In the genomic region with DNA sequence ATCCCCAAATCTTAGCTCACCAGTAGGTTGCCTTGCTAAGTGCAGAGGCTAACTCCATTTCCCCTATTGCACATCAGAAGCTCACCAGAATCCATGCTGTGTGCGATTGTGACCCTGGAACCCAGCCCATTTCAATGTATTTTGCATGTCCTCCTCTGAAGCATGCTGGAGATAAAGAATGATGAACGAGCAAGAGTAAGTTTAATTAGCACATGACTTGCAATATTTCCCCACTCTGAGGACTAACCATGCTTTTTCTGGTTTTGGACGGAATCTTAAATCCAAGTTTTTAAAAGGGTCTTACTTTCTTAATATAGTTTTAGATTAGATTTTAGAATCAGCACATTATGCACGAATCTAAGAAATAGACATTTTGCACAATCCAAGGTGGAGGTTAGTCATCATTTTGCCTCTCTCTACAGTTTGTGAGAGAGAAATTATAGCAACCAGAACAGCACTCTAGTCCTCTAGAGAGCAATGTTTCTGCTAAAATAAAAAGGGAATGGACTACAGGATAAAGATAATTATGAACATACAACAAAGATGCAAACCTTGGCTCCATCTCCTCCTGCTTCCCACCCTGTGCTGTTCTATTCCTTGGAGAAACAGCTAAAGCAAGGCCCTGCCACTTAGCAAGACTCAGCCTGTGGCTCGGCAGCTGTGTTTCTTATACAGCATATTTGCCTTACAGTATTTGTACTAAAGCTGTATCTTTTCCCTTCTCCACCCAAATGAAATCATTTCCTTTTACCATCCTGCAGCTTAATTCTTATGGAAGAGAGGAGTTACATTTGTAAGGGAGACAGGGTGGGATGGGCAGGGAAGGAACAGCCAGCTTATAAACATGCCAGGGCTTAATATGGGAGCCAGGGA, we compare ENCODE assay signal across 26 cellular contexts. TPM values are rescaled to one million over a fixed set of nuclear protein-coding genes. Genes with fewer than 3 reads are reported as not detected.
DNase-seq lines count a peak whose midpoint lies in the region; ATAC-seq, FAIRE-seq and TF ChIP-seq lines count a peak whose summit lies in the region.
"Had no signal": no experiment of that assay in that cellular context is flagged by ENCODE, and none has a peak within 500 bp of the region (broad histone marks: within the 10 kb centered on the region; RNA-seq: fewer than 3 reads in every experiment).

No MANE protein-coding gene starts in this region.

- H3K9me3 ChIP-seq in gastroesophageal sphincter (no peaks in the 10 kb centered on the region), neuronal stem cell (replicated peaks in 1 of 2; ENCODE audit: control insufficient read depth in 2 of 2, insufficient read depth in 1 of 2, low read depth in 1 of 2, low read length in 2 of 2) (no peaks in the 10 kb centered on the region), pancreas (no peaks in the 10 kb centered on the region)
- H3K9me3 ChIP-seq: A549, ovary, stomach had no signal

- peaks cover 0 to 6% (median 0%) of the 10 kb centered on the region in 5 experiments for H3K9me3 Mint-ChIP-seq in brain
- H3K9me3 Mint-ChIP-seq: activated naive CD4-positive, alpha-beta T cell treated with anti-CD3 and anti-CD28 coated beads, Interleukin-2, amount 50 U/mL, for 24 hours had no signal

- TF ChIP-seq CTCF in brain (conservative IDR thresholded peaks at IDR 0.05): no peak
- no peak for TF ChIP-seq CTCF in gastroesophageal sphincter (IDR thresholded peaks at IDR 0.05)
- TF ChIP-seq CTCF in pancreas (IDR thresholded peaks at IDR 0.05): no peak

- no peaks in the 10 kb centered on the region for H3K79me2 ChIP-seq in ACC112 (ENCODE audit: control insufficient read depth, insufficient read depth, low read length, unreplicated experiment)

- no peak overlapping the region for H2BK12ac ChIP-seq in neuronal stem cell (ENCODE audit: low read length)

- no peaks in the 10 kb centered on the region for H3K27me3 Mint-ChIP-seq in brain

- no peak overlapping the region for H2BK15ac ChIP-seq in neuronal stem cell (ENCODE audit: low read length)

- H3K36me3 ChIP-seq in ACC112 (ENCODE audit: insufficient read depth, low read length) (no peaks in the 10 kb centered on the region), gastroesophageal sphincter (no peaks in the 10 kb centered on the region), neuronal stem cell (replicated peaks in 1 of 2; ENCODE audit: control insufficient read depth in 2 of 2, insufficient read depth in 2 of 2, low read length in 2 of 2) (no peaks in the 10 kb centered on the region), pancreas (no peaks in the 10 kb centered on the region)
- H3K36me3 ChIP-seq: ovary, stomach had no signal

- H3K27ac ChIP-seq in ACC112 (ENCODE audit: low read depth, low read length) (no peak overlapping the region), gastroesophageal sphincter (peak overlapping the region; percentile 6 to 76 (median 71)), neuronal stem cell (replicated peaks; ENCODE audit: low read length) (no peak overlapping the region), pancreas (no peak overlapping the region)
- H3K27ac ChIP-seq: A549, C4-2B, ovary had no signal

- ATAC-seq in gastroesophageal sphincter (peak; percentile 34), pancreas (no peak)
- ATAC-seq: A549; activated CD4-positive, CD25-positive, alpha-beta regulatory T cell treated with anti-CD3 and anti-CD28 coated beads, Interleukin-2, amount 50 U/mL, for 24 hours had no signal

- DNase-seq in neuronal stem cell (ENCODE audit: low spot score): no peak
- DNase-seq in EL: no peak
- no peak for DNase-seq in pancreas
- no peak for DNase-seq in RPMI8226
- DNase-seq in head of caudate nucleus: no peak
- DNase-seq: activated CD8-positive, alpha-beta memory T cell treated with anti-CD3 and anti-CD28 coated beads for 24 hours; activated T-cell treated with anti-CD3 and anti-CD28 coated beads, Interleukin-2, amount 50 U/mL, for 48 hours; HCEC 1CT; MM.1S; NCI-H187; ovary; small intestine; stimulated activated CD4-positive, alpha-beta T cell treated with anti-CD3 and anti-CD28 coated beads, Interleukin-4, amount 100 ng/mL, for 1 hour; stomach; T-helper 9 cell had no signal

- no peak overlapping the region for H3K9ac ChIP-seq in neuronal stem cell (ENCODE audit: low read depth, low read length, poor library complexity)

- H2BK120ac ChIP-seq in neuronal stem cell (ENCODE audit: low read depth, low read length): no peak overlapping the region

- WGBS in gastroesophageal sphincter (ENCODE audit: low coverage in 1 of 2), 2 donors: 26 to 28% methylated on average over 3 to 5 of the region's 5 CpGs
- WGBS in neuronal stem cell (ENCODE audit: extremely low coverage in 2 of 2, insufficient read length in 2 of 2, insufficient replicate concordance in 1 of 2), 2 donors: no CpG with 5 or more reads among the region's 5 CpGs
- 57 to 61% methylated on average over 5 of the region's 5 CpGs for WGBS in pancreas, 2 donors

- H3K27me3 ChIP-seq in ACC112 (ENCODE audit: insufficient read depth, low read length) (no peaks in the 10 kb centered on the region), gastroesophageal sphincter (no peaks in the 10 kb centered on the region), neuronal stem cell (ENCODE audit: control insufficient read depth in 3 of 3, insufficient read depth in 3 of 3, low read depth in 1 of 3, low read length in 3 of 3) (no peaks in the 10 kb centered on the region), pancreas (no peaks in the 10 kb centered on the region)
- H3K27me3 ChIP-seq: ovary, stomach had no signal

- no peak overlapping the region for H4K8ac ChIP-seq in neuronal stem cell (ENCODE audit: low read depth, low read length)

- no peak for TF ChIP-seq EP300 in gastroesophageal sphincter (IDR thresholded peaks at IDR 0.05)

- H3K23ac ChIP-seq in neuronal stem cell (ENCODE audit: low read depth, low read length, poor library complexity): no peak overlapping the region

- no peak overlapping the region for H3K14ac ChIP-seq in neuronal stem cell (ENCODE audit: low read length)

- H3K4me3 Mint-ChIP-seq in brain: peak overlapping the region in 1 of 5 experiments; percentile 38
- H3K4me3 Mint-ChIP-seq: activated naive CD4-positive, alpha-beta T cell treated with anti-CD3 and anti-CD28 coated beads, Interleukin-2, amount 50 U/mL, for 24 hours had no signal

- no peak for TF ChIP-seq POLR2A in gastroesophageal sphincter (IDR thresholded peaks at IDR 0.05)

- H3K18ac ChIP-seq in neuronal stem cell (ENCODE audit: low read length): peak overlapping the region; percentile 35

- FAIRE-seq in pancreas (lab: Jason Lieb, UNC): no peak
- FAIRE-seq: A549, D721Med, G401.6, RCC 7860, small intestine had no signal

- peaks cover 56% of the 10 kb centered on the region for H3K4me1 Mint-ChIP-seq in brain
- H3K4me1 Mint-ChIP-seq: activated naive CD4-positive, alpha-beta T cell treated with anti-CD3 and anti-CD28 coated beads, Interleukin-2, amount 50 U/mL, for 24 hours had no signal

- no peak overlapping the region for H3K4ac ChIP-seq in neuronal stem cell (ENCODE audit: low read length)

- peak overlapping the region in 3 of 5 experiments; percentile 59 to 88 (median 85) for H3K27ac Mint-ChIP-seq in brain
- H3K27ac Mint-ChIP-seq: activated naive CD4-positive, alpha-beta T cell treated with anti-CD3 and anti-CD28 coated beads, Interleukin-2, amount 50 U/mL, for 24 hours had no signal

- H4K91ac ChIP-seq in neuronal stem cell (ENCODE audit: low read depth, low read length, poor library complexity): no peak overlapping the region

- no peak overlapping the region for H3K4me2 ChIP-seq in neuronal stem cell (ENCODE audit: insufficient read depth, low read length, poor library complexity, severe bottlenecking)
- H3K4me2 ChIP-seq: A549 had no signal

- intact Hi-C loops in pancreas (cut with DNase I): no loop called here
- intact Hi-C loops in head of caudate nucleus (cut with DNase I): no loop called here

- H2AFZ ChIP-seq in ACC112 (ENCODE audit: low read length, unreplicated experiment) (peak overlapping the region; percentile 14), neuronal stem cell (ENCODE audit: low read length) (peak overlapping the region; percentile 73)

- no peaks in the 10 kb centered on the region for H3K79me1 ChIP-seq in neuronal stem cell (ENCODE audit: low read depth, low read length)

- H3K4me1 ChIP-seq in ACC112 (ENCODE audit: control insufficient read depth, insufficient read depth, low read length, unreplicated experiment) (peaks cover 10% of the 10 kb centered on the region), gastroesophageal sphincter (peaks cover 23 to 45% (median 24%) of the 10 kb centered on the region in 3 donors), neuronal stem cell (ENCODE audit: control insufficient read depth in 2 of 2, insufficient read depth in 1 of 2, low read depth in 1 of 2, low read length in 2 of 2) (peaks cover 0 to 2% of the 10 kb centered on the region in 2 donors), pancreas (no peaks in the 10 kb centered on the region)

- no peak overlapping the region for H2BK5ac ChIP-seq in neuronal stem cell (ENCODE audit: low read length)

- no peak overlapping the region for H3K4me3 ChIP-seq in ACC112 (ENCODE audit: low read depth, low read length)
- H3K4me3 ChIP-seq in gastroesophageal sphincter: no peak overlapping the region
- no peak overlapping the region for H3K4me3 ChIP-seq in neuronal stem cell (ENCODE audit: low read length in 2 of 2)
- H3K4me3 ChIP-seq in pancreas: no peak overlapping the region
- H3K4me3 ChIP-seq: A549, coronary artery, ovary, stomach had no signal

- H3K36me3 Mint-ChIP-seq in brain: no peaks in the 10 kb centered on the region
- H3K36me3 Mint-ChIP-seq: activated naive CD4-positive, alpha-beta T cell treated with anti-CD3 and anti-CD28 coated beads, Interleukin-2, amount 50 U/mL, for 24 hours had no signal

- no peak overlapping the region for H2AK5ac ChIP-seq in neuronal stem cell (ENCODE audit: low read depth, low read length)

RNA-seq across cellular contexts. Expression of gene LAMA4, which starts 24.9 kb away (rescaled TPM):
- 7.0 TPM for polyA plus RNA-seq in brain (ENCODE audit: insufficient read depth, low read depth, low replicate concordance)
- total RNA-seq in gastroesophageal sphincter: 100 to 1,000 TPM; 240 to 305 (median 265) TPM
- polyA plus RNA-seq in neuronal stem cell (2013, experiment 1 of 2): 1.6 TPM
- polyA plus RNA-seq in neuronal stem cell (2013, experiment 2 of 2): 1.4 TPM
- total RNA-seq in pancreas: 10 to 100 TPM in 2 of 6 donors, 1 to 10 TPM in 4; 1.3 to 14.0 (median 5.0) TPM
- polyA plus RNA-seq in pancreas: 1 to 10 TPM; 3.4 to 5.2 TPM

Comparison
In these comparisons a context has a peak if more than half of its experiments do, and no peak if none do; other contexts are left out.
1. H3K27ac ChIP-seq: peak in gastroesophageal sphincter (4 of 4); none in ACC112 (single experiment), neuronal stem cell (single experiment) and pancreas (0 of 4).
2. RNA of gene LAMA4, which starts 24.9 kb away (total RNA-seq): 240 to 305 TPM in gastroesophageal sphincter; 1.3 to 14.0 TPM in pancreas; every median in the first group is over 10 times any median in the second.